ENCODE assay signal across 19 cellular contexts in the genomic region with DNA sequence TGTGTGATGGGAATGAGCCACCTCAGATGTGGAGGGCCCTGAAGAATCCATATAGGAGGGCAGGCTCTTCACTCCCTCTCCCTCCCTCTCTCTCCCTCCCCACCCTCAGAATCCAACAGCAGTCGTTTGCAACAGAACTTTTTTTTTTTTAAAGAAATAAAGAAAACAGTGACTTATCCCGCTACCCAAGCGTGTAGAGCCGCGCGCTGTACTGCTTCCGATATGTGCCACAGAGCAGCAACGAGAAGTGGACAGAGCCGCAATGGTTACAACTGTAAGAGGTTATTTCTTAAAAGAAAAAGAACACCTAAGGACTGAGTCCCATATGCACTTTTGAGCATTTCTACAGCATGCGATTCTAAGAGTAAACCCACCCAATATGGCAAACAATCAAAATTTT.
"Had no signal": no experiment of that assay in that cellular context is flagged by ENCODE, and none has a peak within 500 bp of the region (broad histone marks: within the 10 kb centered on the region; RNA-seq: fewer than 3 reads in every experiment).

No MANE protein-coding gene starts in this region.

- H2AFZ ChIP-seq: parathyroid adenoma had no signal

- H3K4me3 Mint-ChIP-seq: central memory CD8-positive, alpha-beta T cell; immature natural killer cell; naive thymus-derived CD4-positive, alpha-beta T cell; stimulated activated memory B cell treated with anti-CD40 and anti-IgM and Interleukin-4, amounts not matched to agents 10 μg/mL and 1 μg/mL and 100 μg/mL, for 72 hours; stimulated activated naive CD8-positive, alpha-beta T cell treated with anti-CD3 and anti-CD28 coated beads, Interleukin-15, amount 100 ng/mL, for 72 hours had no signal

- DNase-seq: effector memory CD4-positive, alpha-beta T cell; gastrocnemius medialis; glutamatergic neuron; immature natural killer cell; mammary epithelial cell; naive thymus-derived CD4-positive, alpha-beta T cell; right lobe of liver; spleen; stimulated activated CD4-positive, alpha-beta T cell treated with anti-CD3 and anti-CD28 coated beads, Interleukin-15, amount 100 ng/mL, for 24 hours; stimulated activated CD4-positive, alpha-beta T cell treated with anti-CD3 and anti-CD28 coated beads, Interleukin-1b, Interleukin-23, amount 100 ng/mL, for 48 hours; stimulated activated CD4-positive, alpha-beta T cell treated with anti-CD3 and anti-CD28 coated beads, Interleukin-4, amount 100 ng/mL, for 24 hours; stimulated activated naive CD8-positive, alpha-beta T cell treated with anti-CD3 and anti-CD28 coated beads, Interleukin-15, amount 100 ng/mL, for 72 hours; testis; transverse colon had no signal

- H3K4me1 ChIP-seq: parathyroid adenoma had no signal

- H3K79me2 ChIP-seq: parathyroid adenoma had no signal

- H3K9me3 ChIP-seq: esophagus muscularis mucosa, gastrocnemius medialis, prostate gland, right lobe of liver, spleen, testis, transverse colon had no signal

- H3K27ac Mint-ChIP-seq: stimulated activated memory B cell treated with anti-CD40 and anti-IgM and Interleukin-4, amounts not matched to agents 10 μg/mL and 1 μg/mL and 100 μg/mL, for 72 hours had no signal

- H3K27ac ChIP-seq: esophagus muscularis mucosa, gastrocnemius medialis, parathyroid adenoma, prostate gland, right lobe of liver, testis, transverse colon had no signal

- H3K4me3 ChIP-seq: esophagus muscularis mucosa, gastrocnemius medialis, prostate gland, right lobe of liver, spleen, testis, transverse colon had no signal

- ATAC-seq: gastrocnemius medialis; naive thymus-derived CD4-positive, alpha-beta T cell; right lobe of liver; stimulated activated memory B cell treated with anti-CD40 and anti-IgM and Interleukin-4, amounts not matched to agents 10 μg/mL and 1 μg/mL and 100 μg/mL, for 72 hours; stimulated activated naive CD8-positive, alpha-beta T cell treated with anti-CD3 and anti-CD28 coated beads, Interleukin-15, amount 100 ng/mL, for 72 hours had no signal

- H3K27me3 ChIP-seq: esophagus muscularis mucosa, gastrocnemius medialis, right lobe of liver, spleen, testis, transverse colon had no signal

- H3K9ac ChIP-seq: parathyroid adenoma had no signal

- H3K27me3 Mint-ChIP-seq: central memory CD8-positive, alpha-beta T cell; naive thymus-derived CD4-positive, alpha-beta T cell; stimulated activated memory B cell treated with anti-CD40 and anti-IgM and Interleukin-4, amounts not matched to agents 10 μg/mL and 1 μg/mL and 100 μg/mL, for 72 hours; stimulated activated naive CD8-positive, alpha-beta T cell treated with anti-CD3 and anti-CD28 coated beads, Interleukin-15, amount 100 ng/mL, for 72 hours had no signal

- H3K9me3 Mint-ChIP-seq: central memory CD8-positive, alpha-beta T cell; immature natural killer cell; naive thymus-derived CD4-positive, alpha-beta T cell; stimulated activated memory B cell treated with anti-CD40 and anti-IgM and Interleukin-4, amounts not matched to agents 10 μg/mL and 1 μg/mL and 100 μg/mL, for 72 hours; stimulated activated naive CD8-positive, alpha-beta T cell treated with anti-CD3 and anti-CD28 coated beads, Interleukin-15, amount 100 ng/mL, for 72 hours had no signal
